In genomic region chr2:171893196-171893823, GRCh38 we compare ENCODE assay signal across 8 cellular contexts. TPM values are rescaled to one million over a fixed set of nuclear protein-coding genes. Genes with fewer than 3 reads are reported as not detected.
DNase-seq lines count a peak whose midpoint lies in the region; ATAC-seq and TF ChIP-seq lines count a peak whose summit lies in the region.

No MANE protein-coding gene starts in this region.

- TF ChIP-seq CTCF in AG04449 (IDR thresholded peaks at IDR 0.05; ENCODE audit: insufficient read depth, low read length, missing control alignments), result no peak
- no peak for TF ChIP-seq CTCF in HEK293 (tag by site-specific recombination; IDR thresholded peaks at IDR 0.05)
- no peak for TF ChIP-seq CTCF in WI38 (IDR thresholded peaks at IDR 0.05; ENCODE audit: low read depth, low read length)

- POLR2A ChIA-PET in AG04449 (lab: Yijun Ruan, JAX) (interaction anchor here (1.0 to 1.7 kb wide), 3 partner anchors 8 to 209 kb away, joined by 3 to 7 read pairs (median 6); partner anchors contain the start of genes DLX1 and DLX2), HEK293 (lab: Yijun Ruan, JAX) (interaction anchor here (1.0 to 2.7 kb wide), 7 partner anchors 11 to 210 kb away, joined by 3 to 14 read pairs (median 6); partner anchors contain the start of genes DLX1, DLX2 and HAT1)

- peak overlapping the region; percentile 73; the same call in 1 of the 2 replicates for H3K27ac ChIP-seq in HEK293 (ENCODE audit: extremely low read depth, low read depth, low read length)

- H3K4me3 ChIP-seq in AG04449 (ENCODE audit: low read depth, low read length) (peak overlapping the region; percentile 78), HEK293 (ENCODE audit: low read depth, low read length) (peak overlapping the region; percentile 86), WI38 (ENCODE audit: low read depth, low read length) (peak overlapping the region; percentile 79), skeletal muscle cell (ENCODE audit: low read depth, low read length) (peak overlapping the region; percentile 90)

- H3K9me3 ChIP-seq in HEK293 (ENCODE audit: control insufficient read depth, insufficient read depth, low read depth, low read length), result no peaks in the 10 kb centered on the region

- H3K4me1 ChIP-seq in HEK293 (ENCODE audit: control insufficient read depth, insufficient read depth, low read length), result no peaks in the 10 kb centered on the region

- CTCF ChIA-PET in AG04449 (lab: Yijun Ruan, JAX), result interaction anchor here (0.8 to 2.4 kb wide), 7 partner anchors 10 to 214 kb away, joined by 3 to 9 read pairs (median 4); no protein-coding TSS in a partner anchor
- CTCF ChIA-PET in HEK293 (lab: Yijun Ruan, JAX), result interaction anchor here (0.5 to 1.4 kb wide), 4 partner anchors 12 to 48 kb away, joined by 3 to 4 read pairs (median 3); partner anchors contain the start of gene HAT1

- peaks cover 0 to 16% of the 10 kb centered on the region in 2 experiments; a peak in 2 of 3 replicates for H3K36me3 ChIP-seq in HEK293 (ENCODE audit: control insufficient read depth in 2 of 2, insufficient read depth in 1 of 2, low read length in 2 of 2)

- DNase-seq in AG04449 (ENCODE audit: low read depth, low spot score) (no peak), left ventricle myocardium superior (no peak), skeletal muscle cell (ENCODE audit: low read depth) (no peak)

- intact Hi-C loops in left ventricle myocardium superior (cut with micrococcal nuclease), result no loop called here

- peak; percentile 44 for ATAC-seq in left ventricle myocardium superior
- no peak for ATAC-seq in HG02623 (IDR thresholded peaks at IDR 0.05; ENCODE audit: unreplicated experiment)
- ATAC-seq in GM21360 (IDR thresholded peaks at IDR 0.05; ENCODE audit: unreplicated experiment), result no peak
- no peak for ATAC-seq in HG02610 (IDR thresholded peaks at IDR 0.05; ENCODE audit: unreplicated experiment)

TF ChIP-seq in HEK293, 187 proteins besides CTCF, POLR2A, EP300 and RAD21:
- TF ChIP-seq PRDM1 (tag by site-specific recombination; IDR thresholded peaks at IDR 0.05), result peak; percentile 70
- peak; percentile 93 for TF ChIP-seq ZBTB20 (tag by site-specific recombination; IDR thresholded peaks at IDR 0.05)
- peak; percentile 98 for TF ChIP-seq SP7 (tag by site-specific recombination; IDR thresholded peaks at IDR 0.05)
- TF ChIP-seq ZNF223 (tag by site-specific recombination; IDR thresholded peaks at IDR 0.05), result no peak
- no peak for TF ChIP-seq HIC1 (tag by site-specific recombination; IDR thresholded peaks at IDR 0.05)
- 0 out of 2 replicates have a peak, but pooled peaks have one; percentile 6 for TF ChIP-seq FEZF1 (tag by site-specific recombination; IDR thresholded peaks at IDR 0.05)
- TF ChIP-seq SP3 (tag by site-specific recombination; IDR thresholded peaks at IDR 0.05), result no peak
- TF ChIP-seq ZNF423 (tag by site-specific recombination; IDR thresholded peaks at IDR 0.05), result no peak
- TF ChIP-seq ZNF501 (tag by site-specific recombination; IDR thresholded peaks at IDR 0.05), result no peak
- no peak for TF ChIP-seq ZNF596 (tag by site-specific recombination; IDR thresholded peaks at IDR 0.05)
- no peak for TF ChIP-seq ZNF426 (tag by site-specific recombination; IDR thresholded peaks at IDR 0.05)
- peak; percentile 29; the same call in 1 of the 2 replicates for TF ChIP-seq OSR2 (tag by site-specific recombination; IDR thresholded peaks at IDR 0.05)
- TF ChIP-seq ZNF623 (tag by site-specific recombination; IDR thresholded peaks at IDR 0.05), result no peak
- TF ChIP-seq ZNF449 (tag by site-specific recombination; IDR thresholded peaks at IDR 0.05), result no peak
- TF ChIP-seq ZNF558 (tag by site-specific recombination; IDR thresholded peaks at IDR 0.05), result peak; percentile 65; the same call in 1 of the 2 replicates
- no peak for TF ChIP-seq BCL11B (tag by site-specific recombination; IDR thresholded peaks at IDR 0.05; ENCODE audit: low read depth)
- no peak for TF ChIP-seq ELK4 (IDR thresholded peaks at IDR 0.05; ENCODE audit: borderline replicate concordance, low read depth, low read length)
- TF ChIP-seq ZNF26 (tag by site-specific recombination; IDR thresholded peaks at IDR 0.05), result no peak
- no peak for TF ChIP-seq ZNF48 (tag by site-specific recombination; IDR thresholded peaks at IDR 0.05)
- no peak for TF ChIP-seq ZNF24 (tag by site-specific recombination; IDR thresholded peaks at IDR 0.05)
- TF ChIP-seq ZBTB21 (tag by site-specific recombination; IDR thresholded peaks at IDR 0.05), result no peak
- peak; percentile 34; the same call in 1 of the 2 replicates for TF ChIP-seq SCRT2 (tag by site-specific recombination; IDR thresholded peaks at IDR 0.05)
- TF ChIP-seq ZNF561 (tag by site-specific recombination; IDR thresholded peaks at IDR 0.05; ENCODE audit: borderline replicate concordance), result no peak
- TF ChIP-seq SCRT1 (tag by site-specific recombination; IDR thresholded peaks at IDR 0.05; ENCODE audit: borderline replicate concordance), result 0 out of 2 replicates have a peak, but pooled peaks have one; percentile 7

RNA-seq across cellular contexts. Expression of gene SLC25A12, which starts 0.7 kb away (rescaled TPM):
- total RNA-seq in left ventricle myocardium superior, result 134 TPM

RNA-seq across cellular contexts. Expression of gene HAT1, which starts 29.0 kb away (rescaled TPM):
- 35.1 TPM for total RNA-seq in left ventricle myocardium superior
